ENCODE assay signal across 19 cellular contexts in genomic region chr10:89521368-89521767, GRCh38. TPM values are rescaled to one million over a fixed set of nuclear protein-coding genes. Genes with fewer than 3 reads are reported as not detected.
"Had no signal": no experiment of that assay in that cellular context is flagged by ENCODE, and none has a peak within 500 bp of the region (broad histone marks: within the 10 kb centered on the region; RNA-seq: fewer than 3 reads in every experiment).

No MANE protein-coding gene starts in this region.

- H3K4me1 ChIP-seq: spleen had no signal

- H3K4me3 ChIP-seq: SK-N-MC, spleen, transverse colon had no signal

- DNase-seq: activated CD4-positive, alpha-beta T cell treated with anti-CD3 and anti-CD28 coated beads for 36 hours; activated CD8-positive, alpha-beta memory T cell treated with anti-CD3 and anti-CD28 coated beads, Interleukin-2, amount 50 U/mL, for 48 hours; activated CD8-positive, alpha-beta T cell treated with anti-CD3 and anti-CD28 coated beads for 36 hours; activated naive CD4-positive, alpha-beta T cell treated with Interleukin-2 at 50 U/mL for 16 hours; endodermal cell; foreskin keratinocyte; head of caudate nucleus; naive thymus-derived CD4-positive, alpha-beta T cell; posterior cingulate gyrus; spleen; stimulated activated CD4-positive, alpha-beta T cell treated with anti-CD3 and anti-CD28 coated beads, Interleukin-1b, Interleukin-23, amount 100 ng/mL, for 48 hours; stimulated activated naive B cell treated with anti-CD40 and anti-IgM and Interleukin-4, amounts not matched to agents 10 μg/mL and 1 μg/mL and 100 μg/mL, for 72 hours; T-cell; transverse colon had no signal

- ATAC-seq: activated CD4-positive, alpha-beta T cell treated with anti-CD3 and anti-CD28 coated beads for 36 hours; activated CD8-positive, alpha-beta T cell treated with anti-CD3 and anti-CD28 coated beads for 36 hours; foreskin keratinocyte; naive thymus-derived CD4-positive, alpha-beta T cell; stimulated activated naive B cell treated with anti-CD40 and anti-IgM and Interleukin-4, amounts not matched to agents 10 μg/mL and 1 μg/mL and 100 μg/mL, for 72 hours; T-cell had no signal

- H3K27me3 ChIP-seq: foreskin keratinocyte, transverse colon had no signal

- H3K9me3 ChIP-seq: neutrophil, spleen, transverse colon had no signal

- H3K27ac ChIP-seq: foreskin keratinocyte, neutrophil, SK-N-MC, spleen, VCaP had no signal

- H3K36me3 ChIP-seq: neutrophil, spleen, transverse colon had no signal

- FAIRE-seq: islet of Langerhans had no signal

RNA-seq across cellular contexts. Expression of gene SLC16A12, which starts 14.0 kb away (rescaled TPM):
- total RNA-seq: activated CD4-positive, alpha-beta T cell treated with anti-CD3 and anti-CD28 coated beads for 36 hours; activated CD8-positive, alpha-beta T cell treated with anti-CD3 and anti-CD28 coated beads for 36 hours; dermis microvascular lymphatic vessel endothelial cell; naive thymus-derived CD4-positive, alpha-beta T cell; T-cell had no signal
- polyA plus RNA-seq: naive thymus-derived CD4-positive, alpha-beta T cell had no signal
